In the genomic region with DNA sequence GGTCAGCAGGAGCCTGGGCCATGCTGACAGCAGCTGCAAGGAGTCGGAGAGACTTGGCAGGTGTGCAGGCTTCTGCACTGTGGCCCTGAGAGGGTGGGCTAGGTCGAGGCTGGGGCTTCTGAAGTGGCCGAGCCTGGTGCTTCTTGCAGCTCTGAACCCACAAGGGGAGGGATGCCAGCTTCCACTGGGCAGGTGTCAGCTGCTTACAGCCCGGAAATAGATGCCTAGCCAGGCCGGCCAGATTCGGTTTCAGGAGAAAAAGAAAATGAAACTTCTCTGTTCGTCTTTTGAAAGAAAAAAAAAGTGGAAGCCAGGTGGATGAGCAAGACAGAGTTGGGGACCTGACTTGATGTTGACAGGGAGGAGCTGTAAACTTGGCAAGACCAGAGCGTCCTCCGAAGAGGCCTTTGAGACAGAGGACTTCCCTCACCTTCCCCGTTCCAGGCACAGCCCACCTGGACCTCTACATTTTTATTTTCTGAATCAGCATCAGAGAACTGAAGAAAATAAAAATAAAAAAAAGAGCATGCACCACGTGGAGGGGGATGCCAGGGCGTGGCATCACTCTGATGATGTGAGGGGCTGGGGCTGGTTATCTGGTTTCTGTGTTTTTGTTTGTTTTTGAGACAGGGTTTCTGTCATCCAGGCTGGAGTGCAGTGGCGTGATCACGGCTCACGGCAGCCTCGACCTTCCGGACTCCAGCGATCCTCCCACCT, we compare ENCODE assay signal across 8 cellular contexts. TPM values are rescaled to one million over a fixed set of nuclear protein-coding genes. Genes with fewer than 3 reads are reported as not detected.
DNase-seq lines count a peak whose midpoint lies in the region; ATAC-seq and TF ChIP-seq lines count a peak whose summit lies in the region.

A gene with protein sequence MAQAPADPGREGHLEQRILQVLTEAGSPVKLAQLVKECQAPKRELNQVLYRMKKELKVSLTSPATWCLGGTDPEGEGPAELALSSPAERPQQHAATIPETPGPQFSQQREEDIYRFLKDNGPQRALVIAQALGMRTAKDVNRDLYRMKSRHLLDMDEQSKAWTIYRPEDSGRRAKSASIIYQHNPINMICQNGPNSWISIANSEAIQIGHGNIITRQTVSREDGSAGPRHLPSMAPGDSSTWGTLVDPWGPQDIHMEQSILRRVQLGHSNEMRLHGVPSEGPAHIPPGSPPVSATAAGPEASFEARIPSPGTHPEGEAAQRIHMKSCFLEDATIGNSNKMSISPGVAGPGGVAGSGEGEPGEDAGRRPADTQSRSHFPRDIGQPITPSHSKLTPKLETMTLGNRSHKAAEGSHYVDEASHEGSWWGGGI (minus strand): TSS at position 153 of the 717 bp plus-strand sequence. CDS start 131 bp downstream, at position 22.

- 69 to 70% methylated on average over 6 to 15 of the region's 18 CpGs for WGBS in gastroesophageal sphincter (ENCODE audit: low coverage in 1 of 2), 2 donors

- peaks cover 57 to 68% of the 10 kb centered on the region in 2 donors for H3K4me1 ChIP-seq in naive thymus-derived CD4-positive, alpha-beta T cell (ENCODE audit: control insufficient read depth in 2 of 2, insufficient read depth in 2 of 2, low read length in 2 of 2)
- no peaks in the 10 kb centered on the region for H3K4me1 ChIP-seq in gastroesophageal sphincter

- H3K4me1 Mint-ChIP-seq in activated CD4-positive, alpha-beta memory T cell treated with anti-CD3 and anti-CD28 coated beads, Interleukin-2, amount 10 ng/mL, durations not matched to agents 7 days and 5 days, result peaks cover 64% of the 10 kb centered on the region
- peaks cover 42 to 89% (median 68%) of the 10 kb centered on the region in 7 donors for H3K4me1 Mint-ChIP-seq in naive thymus-derived CD4-positive, alpha-beta T cell

- POLR2A ChIA-PET in activated CD4-positive, alpha-beta memory T cell treated with anti-CD3 and anti-CD28 coated beads, Interleukin-2, amount 10 ng/mL, durations not matched to agents 7 days and 5 days (lab: Charles Lee), result interaction anchor here (0.7 to 10.2 kb wide), 20 partner anchors 11 to 1544 kb away, joined by 3 to 121 read pairs (median 6); a partner anchor contains a TSS
- POLR2A ChIA-PET in naive thymus-derived CD4-positive, alpha-beta T cell (lab: Charles Lee), result interaction anchor here (0.7 to 8.2 kb wide), 13 partner anchors 9 to 1269 kb away, joined by 3 to 175 read pairs (median 6); a partner anchor contains a TSS

- intact Hi-C loops in naive thymus-derived CD4-positive, alpha-beta T cell (cut with micrococcal nuclease), result loop anchor here (1.0 to 10.0 kb wide), 6 partner anchors 14 to 1274 kb away; no protein-coding TSS in a partner anchor

- H3K27ac Mint-ChIP-seq in activated CD4-positive, alpha-beta memory T cell treated with anti-CD3 and anti-CD28 coated beads, Interleukin-2, amount 10 ng/mL, durations not matched to agents 7 days and 5 days, result peak within 1 kb of the TSS; percentile 99
- H3K27ac Mint-ChIP-seq in naive thymus-derived CD4-positive, alpha-beta T cell, result peak within 1 kb of the TSS; percentile 95 to 99 (median 97)

- H3K9me3 ChIP-seq in naive thymus-derived CD4-positive, alpha-beta T cell (ENCODE audit: control insufficient read depth in 2 of 3, low read length in 3 of 3), result peaks cover 0 to 10% (median 7%) of the 10 kb centered on the region in 3 experiments
- peaks cover 0 to 4% (median 0%) of the 10 kb centered on the region in 3 donors for H3K9me3 ChIP-seq in gastroesophageal sphincter

- ATAC-seq in GM19328 (IDR thresholded peaks at IDR 0.05; ENCODE audit: unreplicated experiment) (peak; percentile 56), HG03354 (IDR thresholded peaks at IDR 0.05; ENCODE audit: poor library complexity, severe bottlenecking, unreplicated experiment) (peak; percentile 60), gastroesophageal sphincter (no peak)
- ATAC-seq in naive thymus-derived CD4-positive, alpha-beta T cell, result peak; percentile 49

- H3K36me3 ChIP-seq in naive thymus-derived CD4-positive, alpha-beta T cell (ENCODE audit: control insufficient read depth in 2 of 3, insufficient read depth in 3 of 3, low read length in 3 of 3), result peaks cover 3 to 14% (median 7%) of the 10 kb centered on the region in 3 experiments
- H3K36me3 ChIP-seq in gastroesophageal sphincter, result no peaks in the 10 kb centered on the region

- H3K27ac ChIP-seq in naive thymus-derived CD4-positive, alpha-beta T cell (ENCODE audit: low read depth, low read length), result peak within 1 kb of the TSS; percentile 72
- H3K27ac ChIP-seq in gastroesophageal sphincter, result no peak within 1 kb of the TSS

- H3K9me3 Mint-ChIP-seq in activated CD4-positive, alpha-beta memory T cell treated with anti-CD3 and anti-CD28 coated beads, Interleukin-2, amount 10 ng/mL, durations not matched to agents 7 days and 5 days, result peaks cover 12% of the 10 kb centered on the region
- H3K9me3 Mint-ChIP-seq in naive thymus-derived CD4-positive, alpha-beta T cell, result peaks cover 3 to 14% (median 5%) of the 10 kb centered on the region in 11 donors

- TF ChIP-seq CTCF in gastroesophageal sphincter (IDR thresholded peaks at IDR 0.05), result no peak

- peak within 1 kb of the TSS; percentile 73 for H3K4me3 ChIP-seq in naive thymus-derived CD4-positive, alpha-beta T cell (ENCODE audit: low read length)
- no peak within 1 kb of the TSS for H3K4me3 ChIP-seq in gastroesophageal sphincter

- DNase-seq in DMS79 treated with DMSO at 0.1 percent for 48 hours (lab: John Stamatoyannopoulos, UW), result peak; percentile 75
- peak; percentile 79 for DNase-seq in activated CD4-positive, alpha-beta memory T cell treated with anti-CD3 and anti-CD28 coated beads, Interleukin-2, amount 10 ng/mL, durations not matched to agents 7 days and 5 days
- peak in 8 of 9 donors; percentile 41 to 64 (median 59) for DNase-seq in naive thymus-derived CD4-positive, alpha-beta T cell
- DNase-seq in NCI-H2227 treated with DMSO at 0.1 percent for 48 hours (lab: John Stamatoyannopoulos, UW), result no peak
- no peak for DNase-seq in dermis blood vessel endothelial cell

- H3K27me3 ChIP-seq in naive thymus-derived CD4-positive, alpha-beta T cell (ENCODE audit: control insufficient read depth in 2 of 2, insufficient read depth in 2 of 2, low read length in 2 of 2), result no peaks in the 10 kb centered on the region
- H3K27me3 ChIP-seq in gastroesophageal sphincter, result peaks cover 37% of the 10 kb centered on the region

- peak within 1 kb of the TSS; percentile 88 for H3K4me3 Mint-ChIP-seq in activated CD4-positive, alpha-beta memory T cell treated with anti-CD3 and anti-CD28 coated beads, Interleukin-2, amount 10 ng/mL, durations not matched to agents 7 days and 5 days
- peak within 1 kb of the TSS; percentile 80 to 95 (median 88) for H3K4me3 Mint-ChIP-seq in naive thymus-derived CD4-positive, alpha-beta T cell

- CTCF ChIA-PET in activated CD4-positive, alpha-beta memory T cell treated with anti-CD3 and anti-CD28 coated beads, Interleukin-2, amount 10 ng/mL, durations not matched to agents 7 days and 5 days (lab: Charles Lee), result interaction anchor here (1.2 to 6.4 kb wide), 10 partner anchors 9 to 560 kb away, joined by 4 to 65 read pairs (median 8); a partner anchor contains a TSS
- CTCF ChIA-PET in naive thymus-derived CD4-positive, alpha-beta T cell (lab: Charles Lee), result interaction anchor here (0.6 to 4.7 kb wide), 11 partner anchors 9 to 843 kb away, joined by 3 to 44 read pairs (median 5); no protein-coding TSS in a partner anchor

- TF ChIP-seq EP300 in gastroesophageal sphincter (IDR thresholded peaks at IDR 0.05), result no peak

- TF ChIP-seq POLR2A in gastroesophageal sphincter (IDR thresholded peaks at IDR 0.05), result no peak

- peaks cover 48% of the 10 kb centered on the region for H3K36me3 Mint-ChIP-seq in activated CD4-positive, alpha-beta memory T cell treated with anti-CD3 and anti-CD28 coated beads, Interleukin-2, amount 10 ng/mL, durations not matched to agents 7 days and 5 days (ENCODE audit: low read depth)
- H3K36me3 Mint-ChIP-seq in naive thymus-derived CD4-positive, alpha-beta T cell, result peaks cover 5 to 23% (median 18%) of the 10 kb centered on the region in 5 donors

- peaks cover 24% of the 10 kb centered on the region for H3K27me3 Mint-ChIP-seq in activated CD4-positive, alpha-beta memory T cell treated with anti-CD3 and anti-CD28 coated beads, Interleukin-2, amount 10 ng/mL, durations not matched to agents 7 days and 5 days
- H3K27me3 Mint-ChIP-seq in naive thymus-derived CD4-positive, alpha-beta T cell, result peaks cover 0 to 25% (median 0%) of the 10 kb centered on the region in 5 donors

RNA-seq across cellular contexts. Expression of the gene that starts here (rescaled TPM):
- total RNA-seq in activated CD4-positive, alpha-beta memory T cell treated with anti-CD3 and anti-CD28 coated beads, Interleukin-2, amount 10 ng/mL, durations not matched to agents 7 days and 5 days, result 10 to 100 TPM; 51.9 to 57.7 TPM
- total RNA-seq in naive thymus-derived CD4-positive, alpha-beta T cell, result 10 to 100 TPM in 4 of 5 experiments, 1 to 10 TPM in 1; 9.4 to 27.9 (median 14.2) TPM
- 1 to 10 TPM; 5.9 to 7.2 TPM for polyA plus RNA-seq in naive thymus-derived CD4-positive, alpha-beta T cell
- total RNA-seq in dermis blood vessel endothelial cell, result not detected in 2 replicates
- under 1 TPM in 2 of 4 donors, not detected in 2; 0.08 to 0.32 TPM for total RNA-seq in gastroesophageal sphincter

Comparison
In these comparisons a context has a peak if more than half of its experiments do, and no peak if none do; other contexts are left out.
1. RNA of the gene that starts here (total RNA-seq): 51.9 to 57.7 TPM in activated CD4-positive, alpha-beta memory T cell treated with anti-CD3 and anti-CD28 coated beads, Interleukin-2, amount 10 ng/mL, durations not matched to agents 7 days and 5 days and 9.4 to 27.9 TPM in naive thymus-derived CD4-positive, alpha-beta T cell; 0.08 to 0.32 TPM in gastroesophageal sphincter and not detected in dermis blood vessel endothelial cell; every median in the first group is over 4 times any median in the second.
2. DNase-seq: peak in DMS79 treated with DMSO at 0.1 percent for 48 hours (single experiment), activated CD4-positive, alpha-beta memory T cell treated with anti-CD3 and anti-CD28 coated beads, Interleukin-2, amount 10 ng/mL, durations not matched to agents 7 days and 5 days (single experiment) and naive thymus-derived CD4-positive, alpha-beta T cell (8 of 9); none in NCI-H2227 treated with DMSO at 0.1 percent for 48 hours (single experiment) and dermis blood vessel endothelial cell (single experiment).